In the genomic region with DNA sequence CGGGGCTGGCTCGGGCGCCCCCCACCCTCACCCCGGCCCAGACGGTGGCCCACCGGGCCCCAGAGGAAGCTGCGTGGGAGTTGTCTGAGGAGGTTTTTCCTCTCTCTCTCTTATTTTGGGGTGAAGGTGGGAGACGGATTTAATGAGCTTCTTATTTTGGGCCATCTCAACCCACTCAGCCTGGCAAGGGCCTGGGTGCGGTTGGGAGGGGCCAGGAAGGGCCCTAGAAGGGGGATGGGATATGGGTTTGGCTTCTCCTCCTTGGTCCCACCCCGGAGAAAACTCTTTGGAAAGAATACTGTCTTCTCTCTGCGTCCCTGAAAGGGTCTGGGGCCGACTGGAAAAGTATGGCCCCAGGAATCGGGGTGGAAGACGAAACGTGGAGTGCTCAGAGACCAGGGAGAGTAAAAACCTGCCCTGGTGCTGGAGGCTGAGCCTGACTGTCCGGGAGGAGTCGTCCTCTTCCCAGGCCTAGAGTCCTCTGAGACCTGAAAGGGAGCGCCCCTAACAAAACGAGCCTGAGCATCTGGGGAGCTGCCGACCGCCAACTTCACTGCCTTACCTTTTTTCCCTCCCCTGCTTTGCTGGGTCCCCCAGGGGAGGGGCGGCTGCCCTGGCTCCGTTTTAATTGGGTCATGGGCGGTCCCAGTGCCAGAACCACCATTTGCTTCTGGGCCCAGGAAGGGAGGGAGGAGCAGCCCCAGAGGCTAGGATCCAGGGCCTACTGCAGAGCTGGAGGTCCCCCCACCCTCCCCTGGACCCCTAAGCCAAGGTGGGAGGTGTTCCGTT, we compare ENCODE assay signal across 8 cellular contexts. TPM values are rescaled to one million over a fixed set of nuclear protein-coding genes. Genes with fewer than 3 reads are reported as not detected.
DNase-seq lines count a peak whose midpoint lies in the region; ATAC-seq and TF ChIP-seq lines count a peak whose summit lies in the region.

No MANE protein-coding gene starts in this region.

- H3K27ac ChIP-seq in heart left ventricle (peak overlapping the region; percentile 81 to 98 (median 92)), rectal smooth muscle tissue (ENCODE audit: low read depth, low read length) (peak overlapping the region; percentile 96)

- H3K4me3 ChIP-seq in WI38 (ENCODE audit: low read depth, low read length) (peak overlapping the region; percentile 97), heart left ventricle (peak overlapping the region; percentile 56 to 99 (median 82)), rectal smooth muscle tissue (ENCODE audit: low read length) (peak overlapping the region; percentile 94)

- no peak for TF ChIP-seq CTCF in WI38 (IDR thresholded peaks at IDR 0.05; ENCODE audit: low read depth, low read length)
- no peak for TF ChIP-seq CTCF in heart left ventricle (IDR thresholded peaks at IDR 0.05)

- intact Hi-C loops in heart left ventricle (cut with DNase I): loop anchor here in 3 of 10 donors (2.0 to 10.0 kb wide), 2 partner anchors 15 to 77 kb away; partner anchors contain the start of gene RBM23 (in 1 of the 3)

- peak in 3 of 4 donors; percentile 38 to 53 (median 39) for ATAC-seq in heart left ventricle
- no peak for ATAC-seq in HG03520 (IDR thresholded peaks at IDR 0.05; ENCODE audit: unreplicated experiment)
- no peak for ATAC-seq in GM21360 (IDR thresholded peaks at IDR 0.05; ENCODE audit: unreplicated experiment)

- peak overlapping the region; percentile 33 for H3K9ac ChIP-seq in rectal smooth muscle tissue (ENCODE audit: low read length)

- DNase-seq in ELR (ENCODE audit: low read depth) (peak; percentile 67), heart left ventricle (peak in 4 of 5 donors; percentile 44 to 70 (median 60)), NCI-H69 (lab: John Stamatoyannopoulos, UW) (no peak), NCI-H2081 treated with DMSO at 0.1 percent for 48 hours (lab: John Stamatoyannopoulos, UW) (no peak)

- TF ChIP-seq POLR2A in heart left ventricle (IDR thresholded peaks at IDR 0.05): no peak

- 26 to 41% (median 37%) methylated on average over 23 to 25 of the region's 25 CpGs for WGBS in heart left ventricle, 4 donors

- no peaks in the 10 kb centered on the region for H3K9me3 ChIP-seq in heart left ventricle

- H3K27me3 ChIP-seq in heart left ventricle (no peaks in the 10 kb centered on the region), rectal smooth muscle tissue (ENCODE audit: control insufficient read depth, insufficient read depth, low read length) (no peaks in the 10 kb centered on the region)

- H3K4me1 ChIP-seq in heart left ventricle (peaks cover 0 to 37% (median 18%) of the 10 kb centered on the region in 12 donors), rectal smooth muscle tissue (ENCODE audit: control insufficient read depth, insufficient read depth, low read length) (peaks cover 15% of the 10 kb centered on the region)

- peaks cover 0 to 48% (median 39%) of the 10 kb centered on the region in 9 donors for H3K36me3 ChIP-seq in heart left ventricle
- H3K36me3 ChIP-seq in rectal smooth muscle tissue (ENCODE audit: control insufficient read depth, insufficient read depth, low read length): peaks cover 20% of the 10 kb centered on the region

RNA-seq across cellular contexts. Expression of gene MMP14, which starts 1.6 kb away (rescaled TPM):
- 10 to 100 TPM; 14.0 to 90.6 (median 24.8) TPM for total RNA-seq in heart left ventricle
- 10 to 100 TPM; 18.9 to 25.7 TPM for polyA plus RNA-seq in heart left ventricle

RNA-seq across cellular contexts. Expression of gene MRPL52, which starts 8.3 kb away (rescaled TPM):
- 100 to 1,000 TPM in 5 of 9 donors, 10 to 100 TPM in 4; 80.4 to 185 (median 107) TPM for total RNA-seq in heart left ventricle
- 100 to 1,000 TPM in 1 of 2 donors, 10 to 100 TPM in 1; 83.4 to 177 TPM for polyA plus RNA-seq in heart left ventricle

RNA-seq across cellular contexts. Expression of gene SLC7A7, which starts 22.7 kb away (rescaled TPM):
- total RNA-seq in heart left ventricle: 10 to 100 TPM in 2 of 9 donors, 1 to 10 TPM in 7; 1.8 to 28.0 (median 3.8) TPM
- 1 to 10 TPM; 1.3 to 4.0 TPM for polyA plus RNA-seq in heart left ventricle

RNA-seq across cellular contexts. Expression of gene LRP10, which starts 33.6 kb away (rescaled TPM):
- 100 to 1,000 TPM in 3 of 9 donors, 10 to 100 TPM in 6; 47.9 to 128 (median 64.5) TPM for total RNA-seq in heart left ventricle
- polyA plus RNA-seq in heart left ventricle: 10 to 100 TPM; 11.0 to 99.9 TPM

RNA-seq across cellular contexts. Expression of gene REM2, which starts 45.1 kb away (rescaled TPM):
- under 1 TPM in 1 of 9 donors, not detected in 8; 0.21 TPM for total RNA-seq in heart left ventricle
- polyA plus RNA-seq in heart left ventricle: under 1 TPM in 1 of 2 donors, not detected in 1; 0.06 TPM

Comparison
In these comparisons a context has a peak if more than half of its experiments do, and no peak if none do; other contexts are left out.
1. DNase-seq: peak in ELR (single experiment) and heart left ventricle (4 of 5); none in NCI-H69 (single experiment) and NCI-H2081 treated with DMSO at 0.1 percent for 48 hours (single experiment).
2. ATAC-seq: peak in heart left ventricle (3 of 4); none in HG03520 (single experiment) and GM21360 (single experiment).
3. Peak in every context shown above with its lines, with median percentiles within 50 percentile points of each other: H3K4me3 ChIP-seq.